In genomic region chr19:46946090-46946489, GRCh38 we compare ENCODE assay signal across 1 cellular context.
TF ChIP-seq lines count a peak whose summit lies in the region.

No MANE protein-coding gene starts in this region.

TF ChIP-seq in liver, 16 proteins besides CTCF, POLR2A, EP300 and RAD21 (continued from another document):
- TF ChIP-seq REST (IDR thresholded peaks at IDR 0.05) (no peak), YY1 (IDR thresholded peaks at IDR 0.05) (no peak), HNF4A (conservative IDR thresholded peaks at IDR 0.05) (no peak), GABPA (IDR thresholded peaks at IDR 0.05 in 1 of 2, conservative IDR thresholded peaks at IDR 0.05 in 1 of 2) (no peak), SP1 (IDR thresholded peaks at IDR 0.05) (no peak), EGR1 (IDR thresholded peaks at IDR 0.05; ENCODE audit: low read depth in 2 of 2) (no peak)
